8 cellular contexts compared by ENCODE assay signal in the genomic region with DNA sequence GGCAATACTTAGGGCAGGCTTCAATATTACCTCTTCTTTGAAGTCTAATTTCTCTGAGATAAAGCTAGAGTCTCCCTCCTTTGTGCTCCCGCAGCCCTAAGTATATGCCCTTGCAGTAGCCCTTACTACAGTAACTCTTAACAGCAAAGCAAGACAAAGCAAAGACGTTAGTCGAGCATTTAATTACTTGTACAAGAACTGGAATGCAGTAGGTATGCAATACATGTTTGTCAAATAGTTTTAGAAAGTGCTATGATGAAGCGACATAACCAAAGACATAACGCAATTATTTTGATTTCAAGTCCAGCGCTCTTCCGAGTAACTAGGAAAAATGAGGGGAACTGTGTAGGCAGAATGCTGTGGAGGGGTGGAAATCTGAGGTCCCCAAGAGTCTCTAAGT. TPM values are rescaled to one million over a fixed set of nuclear protein-coding genes. Genes with fewer than 3 reads are reported as not detected.
A peak's percentile ranks its signal among the peaks of the same experiment; 100 is the strongest.
DNase-seq lines count a peak whose midpoint lies in the region; ATAC-seq and TF ChIP-seq lines count a peak whose summit lies in the region.

No MANE protein-coding gene starts in this region.

- TF ChIP-seq CTCF in heart left ventricle (IDR thresholded peaks at IDR 0.05), result no peak
- no peak for TF ChIP-seq CTCF in colonic mucosa (IDR thresholded peaks at IDR 0.05)
- no peak for TF ChIP-seq CTCF in vagina (IDR thresholded peaks at IDR 0.05)

- H3K27ac ChIP-seq in heart left ventricle (peak overlapping the region in 6 of 12 donors; percentile 87 to 95 (median 92)), colonic mucosa (no peak overlapping the region), mesodermal cell (ENCODE audit: low read depth, low read length, severe bottlenecking) (peak overlapping the region; percentile 92), vagina (peak overlapping the region; percentile 87)

- peaks cover 0 to 23% (median 19%) of the 10 kb centered on the region in 9 donors for H3K36me3 ChIP-seq in heart left ventricle
- H3K36me3 ChIP-seq in colonic mucosa, result no peaks in the 10 kb centered on the region
- peaks cover 45% of the 10 kb centered on the region for H3K36me3 ChIP-seq in mesodermal cell (ENCODE audit: control insufficient read depth, insufficient read depth, low read length)
- no peaks in the 10 kb centered on the region for H3K36me3 ChIP-seq in vagina

- no peaks in the 10 kb centered on the region for H3K27me3 ChIP-seq in heart left ventricle
- no peaks in the 10 kb centered on the region for H3K27me3 ChIP-seq in colonic mucosa
- no peaks in the 10 kb centered on the region for H3K27me3 ChIP-seq in vagina

- ATAC-seq in heart left ventricle (no peak), Right ventricle myocardium superior (ENCODE audit: poor library complexity) (no peak)

- no peaks in the 10 kb centered on the region for H3K9me3 ChIP-seq in heart left ventricle
- no peaks in the 10 kb centered on the region for H3K9me3 ChIP-seq in colonic mucosa
- no peaks in the 10 kb centered on the region for H3K9me3 ChIP-seq in mesodermal cell (ENCODE audit: control insufficient read depth, low read length)
- no peaks in the 10 kb centered on the region for H3K9me3 ChIP-seq in vagina

- H3K9ac ChIP-seq in colonic mucosa (ENCODE audit: low read depth in 2 of 2, low read length in 2 of 2), result peak overlapping the region in 1 of 2 donors; percentile 83

- intact Hi-C loops in heart left ventricle (cut with DNase I) (loop anchor here in 7 of 10 donors (5.0 to 10.0 kb wide), 8 partner anchors 52 to 430 kb away; a partner anchor contains a TSS), Right ventricle myocardium superior (cut with DNase I) (no loop called here), colonic mucosa (cut with DNase I) (loop anchor here (5.0 kb wide), 1 partner anchor 52 kb away; a partner anchor contains a TSS), vagina (cut with DNase I) (loop anchor here (5.0 kb wide), 1 partner anchor 83 kb away; a partner anchor contains a TSS)

- H3K4me3 ChIP-seq in heart left ventricle, result peak overlapping the region; percentile 70 to 98 (median 94)
- peak overlapping the region; percentile 99 for H3K4me3 ChIP-seq in colonic mucosa
- peak overlapping the region; percentile 98 for H3K4me3 ChIP-seq in mesodermal cell (ENCODE audit: extremely low read depth, insufficient read depth, low read length, poor library complexity, severe bottlenecking)
- H3K4me3 ChIP-seq in vagina, result peak overlapping the region; percentile 78 to 85

- WGBS in heart left ventricle, 4 donors, result 18 to 34% (median 20%) methylated on average over 7 of the region's 7 CpGs
- WGBS in mesodermal cell (ENCODE audit: insufficient coverage in 2 of 2), 2 experiments, result 25 to 31% methylated on average over 3 to 4 of the region's 7 CpGs

- H3K4me1 ChIP-seq in heart left ventricle (peaks cover 3 to 44% (median 27%) of the 10 kb centered on the region in 12 donors), colonic mucosa (no peaks in the 10 kb centered on the region), mesodermal cell (ENCODE audit: control insufficient read depth, insufficient read depth, low read length, poor library complexity, severe bottlenecking) (peaks cover 8% of the 10 kb centered on the region), vagina (peaks cover 51% of the 10 kb centered on the region)

- no peak for DNase-seq in heart left ventricle
- DNase-seq in Right ventricle myocardium superior, result no peak
- DNase-seq in colonic mucosa, result no peak
- DNase-seq in vagina (ENCODE audit: extremely low spot score in 2 of 2), result no peak
- DNase-seq in NCI-H1092 treated with DMSO at 0.1 percent for 48 hours (lab: John Stamatoyannopoulos, UW), result no peak
- DNase-seq in mesenteric fat pad (ENCODE audit: low spot score), result no peak
- DNase-seq in stimulated activated CD4-positive, alpha-beta T cell treated with anti-CD3 and anti-CD28 coated beads, Interleukin-12 subunit alpha, Interleukin-12 subunit beta, amount 100 ng/mL, for 4 hours, result no peak

- TF ChIP-seq POLR2A in heart left ventricle (IDR thresholded peaks at IDR 0.05) (no peak), vagina (IDR thresholded peaks at IDR 0.05) (no peak)

RNA-seq across cellular contexts. Expression of a gene that starts 1.6 kb away (rescaled TPM):
- total RNA-seq in heart left ventricle, result 10 to 100 TPM in 4 of 9 donors, 1 to 10 TPM in 5; 6.9 to 27.9 (median 10.0) TPM
- 10 to 100 TPM; 10.7 to 17.6 TPM for polyA plus RNA-seq in heart left ventricle
- 6.7 TPM for total RNA-seq in Right ventricle myocardium superior
- 10 to 100 TPM; 11.7 to 19.1 TPM for total RNA-seq in colonic mucosa
- 207 TPM for polyA plus RNA-seq in mesodermal cell (2013, experiment 1 of 2)
- 173 TPM for polyA plus RNA-seq in mesodermal cell (2013, experiment 2 of 2)
- total RNA-seq in vagina, result 40.5 TPM
- 29.5 TPM for total RNA-seq in mesenteric fat pad

RNA-seq across cellular contexts. Expression of a gene that starts 1.8 kb away (rescaled TPM):
- total RNA-seq in heart left ventricle (1 to 10 TPM; 3.0 to 9.2 (median 5.8) TPM), Right ventricle myocardium superior (7.6 TPM), colonic mucosa (1 to 10 TPM; 3.4 to 5.8 TPM), vagina (3.2 TPM), mesenteric fat pad (4.3 TPM)
- 1 to 10 TPM; 4.0 to 4.5 TPM for polyA plus RNA-seq in heart left ventricle
- 14.0 TPM for polyA plus RNA-seq in mesodermal cell (2013, experiment 1 of 2)
- 12.8 TPM for polyA plus RNA-seq in mesodermal cell (2013, experiment 2 of 2)

RNA-seq across cellular contexts. Expression of a gene that starts 19.5 kb away (rescaled TPM):
- total RNA-seq in heart left ventricle, result under 1 TPM in 3 of 9 donors, not detected in 6; 0.06 to 0.19 (median 0.07) TPM
- polyA plus RNA-seq in heart left ventricle, result not detected
- not detected for total RNA-seq in Right ventricle myocardium superior
- total RNA-seq in colonic mucosa, result under 1 TPM in 1 of 2 donors, not detected in 1; 0.10 TPM
- 0.55 TPM for polyA plus RNA-seq in mesodermal cell (2013, experiment 1 of 2)
- polyA plus RNA-seq in mesodermal cell (2013, experiment 2 of 2), result 0.15 TPM
- total RNA-seq in vagina, result not detected
- not detected for total RNA-seq in mesenteric fat pad

RNA-seq across cellular contexts. Expression of a gene that starts 25.2 kb away (rescaled TPM):
- under 1 TPM in 1 of 9 donors, not detected in 8; 0.11 TPM for total RNA-seq in heart left ventricle
- polyA plus RNA-seq in heart left ventricle, result under 1 TPM in 1 of 2 donors, not detected in 1; 0.01 TPM
- total RNA-seq in Right ventricle myocardium superior, result not detected
- total RNA-seq in colonic mucosa, result not detected
- polyA plus RNA-seq in mesodermal cell (2013, experiment 1 of 2), result 1.9 TPM
- polyA plus RNA-seq in mesodermal cell (2013, experiment 2 of 2), result 1.1 TPM
- total RNA-seq in vagina, result not detected
- not detected for total RNA-seq in mesenteric fat pad

RNA-seq across cellular contexts. Expression of a gene that starts 51.7 kb away (rescaled TPM):
- 1 to 10 TPM; 2.2 to 8.2 (median 5.4) TPM for total RNA-seq in heart left ventricle
- 1 to 10 TPM; 2.6 to 2.8 TPM for polyA plus RNA-seq in heart left ventricle
- 3.6 TPM for total RNA-seq in Right ventricle myocardium superior
- 10 to 100 TPM in 1 of 2 donors, 1 to 10 TPM in 1; 9.0 to 13.3 TPM for total RNA-seq in colonic mucosa
- polyA plus RNA-seq in mesodermal cell (2013, experiment 1 of 2), result 3.2 TPM
- 3.4 TPM for polyA plus RNA-seq in mesodermal cell (2013, experiment 2 of 2)
- 9.3 TPM for total RNA-seq in vagina
- total RNA-seq in mesenteric fat pad, result 7.3 TPM
